ENCODE assay signal across 8 cellular contexts in genomic region chr1:159015440-159015909, GRCh38. TPM values are rescaled to one million over a fixed set of nuclear protein-coding genes. Genes with fewer than 3 reads are reported as not detected.
DNase-seq lines count a peak whose midpoint lies in the region; ATAC-seq and TF ChIP-seq lines count a peak whose summit lies in the region.

No MANE protein-coding gene starts in this region.

- peak; percentile 64 for DNase-seq in GM13976 (ENCODE audit: low spot score)
- peak; percentile 80 for DNase-seq in NCI-H460 (ENCODE audit: extremely low read depth, low read depth)
- DNase-seq in activated T-cell treated with anti-CD3 and anti-CD28 coated beads for 48 hours (ENCODE audit: low read depth) = peak; percentile 59
- DNase-seq in fibroblast of the aortic adventitia (ENCODE audit: low read depth) = peak; percentile 89
- DNase-seq in retinal pigment epithelial cell (ENCODE audit: low read depth) = peak; percentile 67
- no peak for DNase-seq in NCI-H187 treated with DMSO at 0.1 percent for 48 hours (lab: John Stamatoyannopoulos, UW)
- no peak for DNase-seq in iPS-NIHi11 (ENCODE audit: low spot score)

- in situ Hi-C loops in GM13976 (cut with MboI; ENCODE audit: low sequenced_read_pairs, unreplicated experiment) = no loop called here

- ATAC-seq in HG02588 (IDR thresholded peaks at IDR 0.05; ENCODE audit: unreplicated experiment) = peak; percentile 97

- TF ChIP-seq CTCF in GM13976 (IDR thresholded peaks at IDR 0.05; ENCODE audit: borderline replicate concordance, control extremely low read depth, extremely low read depth, insufficient read depth, missing control alignments) (no peak), fibroblast of the aortic adventitia (IDR thresholded peaks at IDR 0.05; ENCODE audit: insufficient read depth, low read length) (peak; percentile 7), retinal pigment epithelial cell (conservative IDR thresholded peaks at IDR 0.05; ENCODE audit: low read depth, low read length) (no peak)

- H3K4me3 ChIP-seq in fibroblast of the aortic adventitia (ENCODE audit: low read depth, low read length) = peak overlapping the region; percentile 26
- H3K4me3 ChIP-seq in retinal pigment epithelial cell (ENCODE audit: low read length) = no peak overlapping the region

RNA-seq across cellular contexts. Expression of gene IFI16, which starts 5.8 kb away (rescaled TPM):
- 46.6 and 65.7 TPM in 2 replicates for total RNA-seq in NCI-H460 (2014; rRNA removed; shearing (Covaris generic))
- polyA plus RNA-seq in NCI-H460 (2014; cell fraction: nucleus; rRNA removed) = 8.3 and 13.0 TPM in 2 replicates
- 202 and 358 TPM in 2 replicates for total RNA-seq in fibroblast of the aortic adventitia (ENCODE audit: low replicate concordance)

Comparison
In these comparisons a context has a peak if more than half of its experiments do, and no peak if none do; other contexts are left out.
1. DNase-seq: peak in GM13976 (single experiment), NCI-H460 (single experiment), activated T-cell treated with anti-CD3 and anti-CD28 coated beads for 48 hours (single experiment), fibroblast of the aortic adventitia (single experiment) and retinal pigment epithelial cell (single experiment); none in NCI-H187 treated with DMSO at 0.1 percent for 48 hours (single experiment) and iPS-NIHi11 (single experiment).